In genomic region chr11:62787005-62787759, GRCh38 we compare ENCODE assay signal across 8 cellular contexts. TPM values are rescaled to one million over a fixed set of nuclear protein-coding genes. Genes with fewer than 3 reads are reported as not detected.
A peak's percentile ranks its signal among the peaks of the same experiment; 100 is the strongest.
DNase-seq lines count a peak whose midpoint lies in the region; ATAC-seq, FAIRE-seq and TF ChIP-seq lines count a peak whose summit lies in the region.

Gene TMEM179B (plus strand): TSS chr11:62787402. CDS start chr11:62787432, 30 bp downstream.

- H3K36me3 ChIP-seq in DND-41 (ENCODE audit: insufficient read depth, low read length) (peaks cover 56% of the 10 kb centered on the region), KOPT-K1 (ENCODE audit: insufficient read depth, low read length) (peaks cover 52% of the 10 kb centered on the region)

- peak within 1 kb of the TSS; percentile 83 for H3K9ac ChIP-seq in DND-41 (ENCODE audit: low read depth, low read length)

- H3K79me2 ChIP-seq in DND-41 (ENCODE audit: insufficient read depth, low read length), result peaks cover 57% of the 10 kb centered on the region

- H4K20me1 ChIP-seq in DND-41 (ENCODE audit: insufficient read depth, low read length), result no peaks in the 10 kb centered on the region

- peak; percentile 7 for FAIRE-seq in RCC 7860 (lab: Jason Lieb, UNC)

- peak within 1 kb of the TSS; percentile 90 to 96 (median 96) for H3K4me3 Mint-ChIP-seq in naive thymus-derived CD8-positive, alpha-beta T cell

- peak within 1 kb of the TSS; percentile 88 to 93 for H3K4me3 ChIP-seq in DND-41 (ENCODE audit: low read depth in 1 of 2, low read length in 2 of 2)

- H3K4me1 ChIP-seq in DND-41 (ENCODE audit: insufficient read depth, low read length), result peaks cover 50% of the 10 kb centered on the region

- peak within 1 kb of the TSS; percentile 92 for H3K4me2 ChIP-seq in DND-41 (ENCODE audit: insufficient read depth, low read length)

- peaks cover 14 to 53% (median 46%) of the 10 kb centered on the region in 4 donors for H3K4me1 Mint-ChIP-seq in naive thymus-derived CD8-positive, alpha-beta T cell

- peak; percentile 98 for DNase-seq in DND-41
- peak; percentile 91 for DNase-seq in RCC 7860 (ENCODE audit: low spot score)
- DNase-seq in activated T-helper 1 cell treated with Interleukin-2 at 50 U/mL for 16 hours (ENCODE audit: low read depth), result peak; percentile 92
- DNase-seq in fibroblast of gingiva (ENCODE audit: low read depth), result peak; percentile 95
- peak; percentile 90 to 99 (median 97) for DNase-seq in naive thymus-derived CD8-positive, alpha-beta T cell
- DNase-seq in stimulated activated naive CD4-positive, alpha-beta T cell (lab: John Stamatoyannopoulos, UW), result peak; percentile 88 to 96 (median 94)

- H3K27ac ChIP-seq in DND-41 (ENCODE audit: low read length) (peak within 1 kb of the TSS; percentile 86), KOPT-K1 (ENCODE audit: low read depth, low read length, poor library complexity, severe bottlenecking) (peak within 1 kb of the TSS; percentile 91)

- TF ChIP-seq CTCF in DND-41 (IDR thresholded peaks at IDR 0.05; ENCODE audit: borderline replicate concordance, extremely low read depth, low read length, poor library complexity, severe bottlenecking), result peak; percentile 72

- H2AFZ ChIP-seq in DND-41 (ENCODE audit: low read depth, low read length), result peak within 1 kb of the TSS; percentile 83

- H3K9me3 Mint-ChIP-seq in naive thymus-derived CD8-positive, alpha-beta T cell, result no peaks in the 10 kb centered on the region

- H3K9me3 ChIP-seq in DND-41 (ENCODE audit: insufficient read depth, low read length, severe bottlenecking) (no peaks in the 10 kb centered on the region), KOPT-K1 (ENCODE audit: insufficient read depth, low read length, poor library complexity, severe bottlenecking) (no peaks in the 10 kb centered on the region)

- H3K27me3 Mint-ChIP-seq in naive thymus-derived CD8-positive, alpha-beta T cell, result no peaks in the 10 kb centered on the region

- H3K27ac Mint-ChIP-seq in naive thymus-derived CD8-positive, alpha-beta T cell, result peak within 1 kb of the TSS; percentile 92 to 98 (median 96)

- POLR2A ChIA-PET in naive thymus-derived CD8-positive, alpha-beta T cell (lab: Charles Lee), result interaction anchor here (0.6 to 12.0 kb wide), 34 partner anchors 9 to 385 kb away, joined by 3 to 314 read pairs (median 5); partner anchors contain the start of genes BSCL2, C11orf98, CSKMT and GANAB

- H3K36me3 Mint-ChIP-seq in naive thymus-derived CD8-positive, alpha-beta T cell, result peaks cover 0 to 36% (median 0%) of the 10 kb centered on the region in 3 donors

- ATAC-seq in DND-41 (ENCODE audit: insufficient read depth, low read depth) (peak; percentile 72), GM21737 (IDR thresholded peaks at IDR 0.05; ENCODE audit: unreplicated experiment) (peak; percentile 61)
- peak; percentile 69 to 73 for ATAC-seq in naive thymus-derived CD8-positive, alpha-beta T cell

- no peaks in the 10 kb centered on the region for H3K27me3 ChIP-seq in DND-41 (ENCODE audit: insufficient read depth, low read length, poor library complexity)

RNA-seq across cellular contexts. Expression of gene TMEM179B, which starts in this region (rescaled TPM):
- 10 to 100 TPM; 66.2 to 71.5 TPM for total RNA-seq in naive thymus-derived CD8-positive, alpha-beta T cell
- 100 to 1,000 TPM; 109 to 126 (median 122) TPM for polyA plus RNA-seq in naive thymus-derived CD8-positive, alpha-beta T cell

Comparison
In these comparisons a context has a peak if more than half of its experiments do, and no peak if none do; other contexts are left out.
1. Peak in every context shown above with its lines: DNase-seq, ATAC-seq, H3K4me3 ChIP-seq and H3K27ac ChIP-seq.